ENCODE assay signal across 14 cellular contexts in genomic region chr5:74240783-74241750, GRCh38.
DNase-seq lines count a peak whose midpoint lies in the region; ATAC-seq and TF ChIP-seq lines count a peak whose summit lies in the region.
"Had no signal": no experiment of that assay in that cellular context is flagged by ENCODE, and none has a peak within 500 bp of the region (broad histone marks: within the 10 kb centered on the region; RNA-seq: fewer than 3 reads in every experiment).

No MANE protein-coding gene starts in this region.

- no peaks in the 10 kb centered on the region for H4K20me1 ChIP-seq in smooth muscle cell (ENCODE audit: low read depth)

- H3F3A ChIP-seq in smooth muscle cell (ENCODE audit: low read depth), result no peaks in the 10 kb centered on the region

- POLR2A ChIA-PET in activated CD8-positive, alpha-beta T cell treated with anti-CD3 and anti-CD28 coated beads for 36 hours (lab: Charles Lee), result no interaction called here

- ATAC-seq in activated CD8-positive, alpha-beta T cell treated with anti-CD3 and anti-CD28 coated beads for 36 hours, result no peak
- ATAC-seq: HepG2 had no signal

- no peaks in the 10 kb centered on the region for H3K36me3 ChIP-seq in smooth muscle cell (ENCODE audit: low read depth)

- WGBS in smooth muscle cell (ENCODE audit: low lambda C conversion rate), result 34% methylated on average over 5 of the region's 5 CpGs

- peak overlapping the region; percentile 27 for H3K9ac ChIP-seq in smooth muscle cell (ENCODE audit: low read depth)

- peaks cover 12% of the 10 kb centered on the region for H3K27me3 Mint-ChIP-seq in activated CD8-positive, alpha-beta T cell treated with anti-CD3 and anti-CD28 coated beads for 36 hours

- DNase-seq in SIG-M5 treated with dmso at 0.1 percent for 504 hours (lab: John Stamatoyannopoulos, UW; ENCODE audit: unreplicated experiment), result peak; percentile 48
- DNase-seq in SIG-M5 (lab: John Stamatoyannopoulos, UW), result no peak
- peak; percentile 44 to 55 for DNase-seq in NOMO-1 (lab: John Stamatoyannopoulos, UW; ENCODE audit: unreplicated experiment in 2 of 2)
- peak; percentile 24 to 32 for DNase-seq in cardiac fibroblast (ENCODE audit: low read depth in 2 of 2)
- DNase-seq in smooth muscle cell (lab: John Stamatoyannopoulos, UW; ENCODE audit: unreplicated experiment), result no peak
- DNase-seq in amygdala (lab: John Stamatoyannopoulos, UW), result no peak
- DNase-seq in HUDEP-2 (lab: John Stamatoyannopoulos, UW; ENCODE audit: unreplicated experiment in 76 of 76), result no peak
- no peak for DNase-seq in activated CD8-positive, alpha-beta T cell treated with anti-CD3 and anti-CD28 coated beads for 36 hours
- DNase-seq: activated naive CD4-positive, alpha-beta T cell treated with Interleukin-2 at 50 U/mL for 16 hours; effector CD4-positive, alpha-beta T cell; NCI-H526 treated with DMSO at 0.1 percent for 48 hours had no signal

- no peaks in the 10 kb centered on the region for H3K79me2 ChIP-seq in smooth muscle cell (ENCODE audit: low read depth)

- no peak for TF ChIP-seq CTCF in cardiac fibroblast (IDR thresholded peaks at IDR 0.05; ENCODE audit: low read depth, low read length)
- TF ChIP-seq CTCF in smooth muscle cell (IDR thresholded peaks at IDR 0.05; ENCODE audit: borderline replicate concordance, insufficient read depth, poor library complexity, severe bottlenecking), result no peak
- TF ChIP-seq CTCF in activated CD8-positive, alpha-beta T cell treated with anti-CD3 and anti-CD28 coated beads for 36 hours (IDR thresholded peaks at IDR 0.05), result no peak

- H3K4me2 ChIP-seq in smooth muscle cell, result no peak overlapping the region

- CTCF ChIA-PET in activated CD8-positive, alpha-beta T cell treated with anti-CD3 and anti-CD28 coated beads for 36 hours (lab: Charles Lee), result no interaction called here

- H3K4me1 ChIP-seq in smooth muscle cell (ENCODE audit: low read depth), result no peaks in the 10 kb centered on the region

- no peaks in the 10 kb centered on the region for H3K27me3 ChIP-seq in smooth muscle cell (ENCODE audit: low read depth)

- H3K9me3 Mint-ChIP-seq in activated CD8-positive, alpha-beta T cell treated with anti-CD3 and anti-CD28 coated beads for 36 hours, result no peaks in the 10 kb centered on the region
- H3K9me3 Mint-ChIP-seq: natural killer cell treated with Interleukin-12 subunit alpha and Interleukin-12 subunit beta and Interleukin-15 and Interleukin-18, amount 100 ng/mL, for 72 hours had no signal

- no peak overlapping the region for H3K27ac Mint-ChIP-seq in activated CD8-positive, alpha-beta T cell treated with anti-CD3 and anti-CD28 coated beads for 36 hours
- H3K27ac Mint-ChIP-seq: natural killer cell treated with Interleukin-12 subunit alpha and Interleukin-12 subunit beta and Interleukin-15 and Interleukin-18, amount 100 ng/mL, for 72 hours had no signal

- peak overlapping the region; percentile 75 for H3K27ac ChIP-seq in smooth muscle cell (ENCODE audit: low read depth)
- H3K27ac ChIP-seq: 22Rv1 had no signal

- H3K4me3 Mint-ChIP-seq in activated CD8-positive, alpha-beta T cell treated with anti-CD3 and anti-CD28 coated beads for 36 hours, result no peak overlapping the region
- H3K4me3 Mint-ChIP-seq: natural killer cell treated with Interleukin-12 subunit alpha and Interleukin-12 subunit beta and Interleukin-15 and Interleukin-18, amount 100 ng/mL, for 72 hours had no signal

- H3K36me3 Mint-ChIP-seq in activated CD8-positive, alpha-beta T cell treated with anti-CD3 and anti-CD28 coated beads for 36 hours (ENCODE audit: low read depth), result no peaks in the 10 kb centered on the region
- H3K36me3 Mint-ChIP-seq: natural killer cell treated with Interleukin-12 subunit alpha and Interleukin-12 subunit beta and Interleukin-15 and Interleukin-18, amount 100 ng/mL, for 72 hours had no signal

- no peaks in the 10 kb centered on the region for H3K4me1 Mint-ChIP-seq in activated CD8-positive, alpha-beta T cell treated with anti-CD3 and anti-CD28 coated beads for 36 hours (ENCODE audit: low read depth)

- no peak overlapping the region for H2AFZ ChIP-seq in smooth muscle cell (ENCODE audit: low read depth)

- H3K9me3 ChIP-seq in smooth muscle cell (replicated peaks; ENCODE audit: low read depth), result no peaks in the 10 kb centered on the region

- H3K4me3 ChIP-seq in cardiac fibroblast (replicated peaks in 1 of 2; ENCODE audit: low read depth in 2 of 2, low read length in 2 of 2) (no peak overlapping the region), smooth muscle cell (no peak overlapping the region)

- intact Hi-C loops in activated CD8-positive, alpha-beta T cell treated with anti-CD3 and anti-CD28 coated beads for 36 hours (cut with micrococcal nuclease), result no loop called here

Comparison
In these comparisons a context has a peak if more than half of its experiments do, and no peak if none do; other contexts are left out.
1. DNase-seq: peak in SIG-M5 treated with dmso at 0.1 percent for 504 hours (single experiment), NOMO-1 (2 of 2) and cardiac fibroblast (2 of 2); none in SIG-M5 (single experiment), smooth muscle cell (single experiment), amygdala (0 of 56), HUDEP-2 (0 of 76) and activated CD8-positive, alpha-beta T cell treated with anti-CD3 and anti-CD28 coated beads for 36 hours (single experiment).